14 cellular contexts compared by ENCODE assay signal in genomic region chr3:179000144-179000543, GRCh38.
DNase-seq lines count a peak whose midpoint lies in the region; ATAC-seq and TF ChIP-seq lines count a peak whose summit lies in the region.
"Had no signal": no experiment of that assay in that cellular context is flagged by ENCODE, and none has a peak within 500 bp of the region (broad histone marks: within the 10 kb centered on the region; RNA-seq: fewer than 3 reads in every experiment).

No MANE protein-coding gene starts in this region.

- no peak overlapping the region for H4K5ac ChIP-seq in mesendoderm (ENCODE audit: low read length)

- H3K79me1 ChIP-seq in mesendoderm (ENCODE audit: low read length), result no peaks in the 10 kb centered on the region

- H3K4me2 ChIP-seq in mesendoderm (ENCODE audit: low read length), result no peak overlapping the region

- H3K27ac ChIP-seq in mesendoderm (ENCODE audit: low read depth, low read length), result no peak overlapping the region
- H3K27ac ChIP-seq: thyroid gland had no signal

- H3K36me3 ChIP-seq in BJ (ENCODE audit: control insufficient read depth, insufficient read depth, low read length) (0 out of 2 replicates have a peak, but pooled peaks cover 1% of the 10 kb centered on the region), mesendoderm (ENCODE audit: control insufficient read depth, insufficient read depth, low read length) (no peaks in the 10 kb centered on the region)
- H3K36me3 ChIP-seq: BE2C, thyroid gland had no signal

- H3K4me3 ChIP-seq in BJ (ENCODE audit: low read depth, low read length) (no peak overlapping the region), mesendoderm (ENCODE audit: low read length) (no peak overlapping the region)
- H3K4me3 ChIP-seq: thyroid gland had no signal

- TF ChIP-seq CTCF in BJ (IDR thresholded peaks at IDR 0.05; ENCODE audit: insufficient read depth, low read depth, low read length), result no peak

- no peaks in the 10 kb centered on the region for H3K79me2 ChIP-seq in mesendoderm (ENCODE audit: control insufficient read depth, insufficient read depth, low read length)

- no peaks in the 10 kb centered on the region for H3K27me3 Mint-ChIP-seq in T-helper 1 cell treated with Interleukin-12 subunit alpha and Interleukin-12 subunit beta and Interleukin-4 antibody, amounts not matched to agents 30 μg/mL and 1 μg/mL, for 36 hours (ENCODE audit: low read depth)
- no peaks in the 10 kb centered on the region for H3K27me3 Mint-ChIP-seq in naive thymus-derived CD8-positive, alpha-beta T cell
- H3K27me3 Mint-ChIP-seq: central memory CD8-positive, alpha-beta T cell had no signal

- no peak overlapping the region for H3K18ac ChIP-seq in mesendoderm (ENCODE audit: low read length)

- H3K23ac ChIP-seq in mesendoderm (ENCODE audit: low read length), result no peak overlapping the region

- DNase-seq in BJ (ENCODE audit: low read depth), result peak; percentile 13
- DNase-seq in naive thymus-derived CD8-positive, alpha-beta T cell, result no peak
- no peak for DNase-seq in mesendoderm
- DNase-seq in NCI-H774 (lab: John Stamatoyannopoulos, UW), result no peak
- DNase-seq in SW 1271 (lab: John Stamatoyannopoulos, UW), result no peak
- DNase-seq: activated CD4-positive, alpha-beta T cell treated with anti-CD3 and anti-CD28 coated beads, Interleukin-2, amount 50 U/mL, for 48 hours; BE2C; Kasumi-1; stimulated activated CD4-positive, alpha-beta T cell treated with anti-CD3 and anti-CD28 coated beads, Interleukin-4, amount 100 ng/mL, for 4 hours; thyroid gland had no signal

- no peak overlapping the region for H4K8ac ChIP-seq in mesendoderm (ENCODE audit: low read depth, low read length)

- H2BK5ac ChIP-seq in mesendoderm (ENCODE audit: low read length), result no peak overlapping the region

- H2AK5ac ChIP-seq in mesendoderm (ENCODE audit: low read length), result no peak overlapping the region

- peak overlapping the region; percentile 21 for H3K27ac Mint-ChIP-seq in T-helper 1 cell treated with Interleukin-12 subunit alpha and Interleukin-12 subunit beta and Interleukin-4 antibody, amounts not matched to agents 30 μg/mL and 1 μg/mL, for 36 hours
- no peak overlapping the region for H3K27ac Mint-ChIP-seq in naive thymus-derived CD8-positive, alpha-beta T cell

- no peak overlapping the region for H2BK120ac ChIP-seq in mesendoderm (ENCODE audit: low read depth, low read length)

- POLR2A ChIA-PET in BJ (lab: Charles Lee), result no interaction called here
- POLR2A ChIA-PET in naive thymus-derived CD8-positive, alpha-beta T cell (lab: Charles Lee), result no interaction called here

- no peak overlapping the region for H2BK15ac ChIP-seq in mesendoderm (replicated peaks; ENCODE audit: low read depth)

- no peak overlapping the region for H3K56ac ChIP-seq in mesendoderm (ENCODE audit: low read length)

- no peak overlapping the region for H3K4ac ChIP-seq in mesendoderm (ENCODE audit: low read depth, low read length)

- peaks cover 9% of the 10 kb centered on the region for H3K36me3 Mint-ChIP-seq in T-helper 1 cell treated with Interleukin-12 subunit alpha and Interleukin-12 subunit beta and Interleukin-4 antibody, amounts not matched to agents 30 μg/mL and 1 μg/mL, for 36 hours (ENCODE audit: low read depth)
- peaks cover 4 to 11% (median 11%) of the 10 kb centered on the region in 3 donors for H3K36me3 Mint-ChIP-seq in naive thymus-derived CD8-positive, alpha-beta T cell

- peak overlapping the region; percentile 26 for H3K4me3 Mint-ChIP-seq in T-helper 1 cell treated with Interleukin-12 subunit alpha and Interleukin-12 subunit beta and Interleukin-4 antibody, amounts not matched to agents 30 μg/mL and 1 μg/mL, for 36 hours
- no peak overlapping the region for H3K4me3 Mint-ChIP-seq in naive thymus-derived CD8-positive, alpha-beta T cell
- H3K4me3 Mint-ChIP-seq: central memory CD8-positive, alpha-beta T cell had no signal

- no peaks in the 10 kb centered on the region for H3K9me3 Mint-ChIP-seq in T-helper 1 cell treated with Interleukin-12 subunit alpha and Interleukin-12 subunit beta and Interleukin-4 antibody, amounts not matched to agents 30 μg/mL and 1 μg/mL, for 36 hours
- H3K9me3 Mint-ChIP-seq in naive thymus-derived CD8-positive, alpha-beta T cell, result no peaks in the 10 kb centered on the region
- H3K9me3 Mint-ChIP-seq: central memory CD8-positive, alpha-beta T cell had no signal

- ATAC-seq in GM18868 (IDR thresholded peaks at IDR 0.05; ENCODE audit: unreplicated experiment) (peak; percentile 98), HG02678 (IDR thresholded peaks at IDR 0.05; ENCODE audit: unreplicated experiment) (peak; percentile 90)
- ATAC-seq in naive thymus-derived CD8-positive, alpha-beta T cell, result no peak

- H3K27me3 ChIP-seq in BJ (ENCODE audit: control insufficient read depth, insufficient read depth, low read length), result no peaks in the 10 kb centered on the region
- no peaks in the 10 kb centered on the region for H3K27me3 ChIP-seq in mesendoderm (ENCODE audit: insufficient read depth, low read length, poor library complexity)
- H3K27me3 ChIP-seq: BE2C, thyroid gland had no signal

- H3K9ac ChIP-seq in mesendoderm (ENCODE audit: low read length), result no peak overlapping the region

- CTCF ChIA-PET in BJ (lab: Yijun Ruan, JAX), result interaction anchor here (0.8 kb wide), 1 partner anchor 569 kb away, joined by 3 read pairs; no protein-coding TSS in a partner anchor

- peaks cover 14% of the 10 kb centered on the region for H3K4me1 Mint-ChIP-seq in T-helper 1 cell treated with Interleukin-12 subunit alpha and Interleukin-12 subunit beta and Interleukin-4 antibody, amounts not matched to agents 30 μg/mL and 1 μg/mL, for 36 hours (ENCODE audit: low read depth)
- peaks cover 0 to 2% (median 0%) of the 10 kb centered on the region in 4 donors for H3K4me1 Mint-ChIP-seq in naive thymus-derived CD8-positive, alpha-beta T cell
- H3K4me1 Mint-ChIP-seq: central memory CD8-positive, alpha-beta T cell had no signal

- H3K4me1 ChIP-seq in mesendoderm (ENCODE audit: control insufficient read depth, low read depth, low read length), result no peaks in the 10 kb centered on the region
- H3K4me1 ChIP-seq: BE2C, thyroid gland had no signal

Comparison
In these comparisons a context has a peak if more than half of its experiments do, and no peak if none do; other contexts are left out.
1. ATAC-seq: peak in GM18868 (single experiment) and HG02678 (single experiment); none in naive thymus-derived CD8-positive, alpha-beta T cell (0 of 2).